Comparison of ENCODE assay signal across 1 cellular context in genomic region chr10:79674878-79675277, GRCh38. TPM values are rescaled to one million over a fixed set of nuclear protein-coding genes. Genes with fewer than 3 reads are reported as not detected.
"Had no signal": no experiment of that assay in that cellular context is flagged by ENCODE, and none has a peak within 500 bp of the region (broad histone marks: within the 10 kb centered on the region; RNA-seq: fewer than 3 reads in every experiment).

No MANE protein-coding gene starts in this region.

RNA-seq across cellular contexts. Expression of gene NUTM2B, which starts 28.1 kb away (rescaled TPM):
- total RNA-seq: kidney epithelial cell had no signal
